Comparison of ENCODE assay signal across 30 cellular contexts in genomic region chr2:177873915-177874314, GRCh38.
A peak's percentile ranks its signal among the peaks of the same experiment; 100 is the strongest.
DNase-seq lines count a peak whose midpoint lies in the region; ATAC-seq, FAIRE-seq and TF ChIP-seq lines count a peak whose summit lies in the region.
"Had no signal": no experiment of that assay in that cellular context is flagged by ENCODE, and none has a peak within 500 bp of the region (broad histone marks: within the 10 kb centered on the region; RNA-seq: fewer than 3 reads in every experiment).

No MANE protein-coding gene starts in this region.

- H3K4me1 ChIP-seq in HepG2 (ENCODE audit: insufficient read depth, low read length) = peaks cover 9% of the 10 kb centered on the region
- peaks cover 0 to 50% (median 9%) of the 10 kb centered on the region in 4 donors for H3K4me1 ChIP-seq in right lobe of liver
- H3K4me1 ChIP-seq in subcutaneous abdominal adipose tissue (ENCODE audit: control insufficient read depth in 5 of 5, insufficient read depth in 5 of 5, low read length in 5 of 5) = peaks cover 0 to 23% (median 0%) of the 10 kb centered on the region in 5 donors
- no peaks in the 10 kb centered on the region for H3K4me1 ChIP-seq in gastroesophageal sphincter
- no peaks in the 10 kb centered on the region for H3K4me1 ChIP-seq in endodermal cell (ENCODE audit: control insufficient read depth, insufficient read depth, low read length)
- H3K4me1 ChIP-seq: BE2C, BLaER1 had no signal

- H3K9me3 Mint-ChIP-seq in endodermal cell = no peaks in the 10 kb centered on the region
- H3K9me3 Mint-ChIP-seq: CD4-positive, CD25-positive, alpha-beta regulatory T cell; CD8-positive, alpha-beta memory T cell had no signal

- FAIRE-seq in HepG2 (lab: Jason Lieb, UNC) = no peak
- FAIRE-seq: A204.1, GM12878, GM12892, GM18507, GM19239 had no signal

- H3K9me3 ChIP-seq in HepG2 (ENCODE audit: low read length) (no peaks in the 10 kb centered on the region), right lobe of liver (no peaks in the 10 kb centered on the region), subcutaneous abdominal adipose tissue (ENCODE audit: control insufficient read depth in 5 of 5, low read length in 5 of 5) (no peaks in the 10 kb centered on the region), gastroesophageal sphincter (no peaks in the 10 kb centered on the region), endodermal cell (ENCODE audit: control insufficient read depth, low read length) (no peaks in the 10 kb centered on the region)
- H3K9me3 ChIP-seq: BE2C, BLaER1 had no signal

- H3K36me3 Mint-ChIP-seq in endodermal cell (ENCODE audit: low read depth) = no peaks in the 10 kb centered on the region
- H3K36me3 Mint-ChIP-seq: CD14-positive monocyte; CD4-positive, alpha-beta memory T cell; CD4-positive, CD25-positive, alpha-beta regulatory T cell; CD8-positive, alpha-beta memory T cell had no signal

- CTCF ChIA-PET in HepG2 (lab: Yijun Ruan, JAX; ENCODE audit: low intra/inter-chr PET ratio, low total read pairs) = no interaction called here

- in situ Hi-C loops in HepG2 (cut with HindIII; ENCODE audit: extremely low pct_ligation_motif_present, low pct_unique_long_range_greater_than_20kb) = no loop called here

- TF ChIP-seq POLR2A in HepG2 (IDR thresholded peaks at IDR 0.05; ENCODE audit: insufficient read depth in 1 of 2, low read depth in 2 of 2, low read length in 2 of 2) (no peak), right lobe of liver (IDR thresholded peaks at IDR 0.05) (peak; percentile 29), gastroesophageal sphincter (IDR thresholded peaks at IDR 0.05) (no peak)

- DNase-seq in left colon (no peak), HepG2 (ENCODE audit: low spot score) (peak; percentile 34), right lobe of liver (no peak), substantia nigra (lab: John Stamatoyannopoulos, UW) (no peak), NCI-H345 (lab: John Stamatoyannopoulos, UW) (no peak), endodermal cell (no peak)
- DNase-seq: 8988T; ACHN; BE2C; C1 segment of cervical spinal cord; CD4-positive, alpha-beta memory T cell; CD4-positive, CD25-positive, alpha-beta regulatory T cell; CD8-positive, alpha-beta memory T cell; COR-L47; DMS 273 treated with DMSO at 0.1 percent for 48 hours; DMS153; DMS53; DMS79; DND-41; EL; GDM1 had no signal

- H3K4me1 Mint-ChIP-seq in endodermal cell = peaks cover 9% of the 10 kb centered on the region
- H3K4me1 Mint-ChIP-seq: CD14-positive monocyte; CD4-positive, alpha-beta memory T cell; CD4-positive, CD25-positive, alpha-beta regulatory T cell; CD8-positive, alpha-beta memory T cell had no signal

- TF ChIP-seq CTCF in HepG2 (CRISPR knock-in tag; IDR thresholded peaks at IDR 0.05) (no peak), right lobe of liver (IDR thresholded peaks at IDR 0.05) (no peak), gastroesophageal sphincter (IDR thresholded peaks at IDR 0.05) (no peak), endodermal cell (conservative IDR thresholded peaks at IDR 0.05) (no peak)

- TF ChIP-seq RAD21 in HepG2 (CRISPR knock-in tag; IDR thresholded peaks at IDR 0.05) = no peak

- H3K4me3 Mint-ChIP-seq in endodermal cell = no peak overlapping the region
- H3K4me3 Mint-ChIP-seq: CD14-positive monocyte; CD4-positive, alpha-beta memory T cell; CD4-positive, CD25-positive, alpha-beta regulatory T cell; CD8-positive, alpha-beta memory T cell had no signal

- no peak overlapping the region for H2AFZ ChIP-seq in HepG2 (ENCODE audit: low read length)

- intact Hi-C loops in left colon (cut with DNase I, micrococcal nuclease) (no loop called here), HepG2 (cut with micrococcal nuclease; ENCODE audit: unreplicated experiment) (no loop called here), right lobe of liver (cut with DNase I) (no loop called here)

- ATAC-seq in left colon (peak; percentile 80), HepG2 (no peak; the same call in 2 of the 3 replicates), right lobe of liver (peak; percentile 85 to 92 (median 89)), gastroesophageal sphincter (no peak)
- ATAC-seq: GM12878 had no signal

- H3K27me3 ChIP-seq in HepG2 (ENCODE audit: control insufficient read depth in 1 of 2, insufficient read depth in 2 of 2, low read length in 2 of 2) (no peaks in the 10 kb centered on the region), right lobe of liver (no peaks in the 10 kb centered on the region), subcutaneous abdominal adipose tissue (ENCODE audit: control insufficient read depth in 5 of 5, insufficient read depth in 4 of 5, low read length in 5 of 5) (no peaks in the 10 kb centered on the region), gastroesophageal sphincter (no peaks in the 10 kb centered on the region), endodermal cell (ENCODE audit: control insufficient read depth, insufficient read depth, low read length, poor library complexity, severe bottlenecking) (no peaks in the 10 kb centered on the region)
- H3K27me3 ChIP-seq: BE2C, BLaER1 had no signal

- no peak overlapping the region for H3K9ac ChIP-seq in HepG2 (ENCODE audit: insufficient read depth, low read depth, low read length)
- no peak overlapping the region for H3K9ac ChIP-seq in subcutaneous abdominal adipose tissue (ENCODE audit: low read length in 5 of 5)
- no peak overlapping the region for H3K9ac ChIP-seq in endodermal cell (ENCODE audit: extremely low read depth, low read length, poor library complexity, severe bottlenecking)
- H3K9ac ChIP-seq: BLaER1 had no signal

- no TSS peak for BruUV-seq in HepG2 (replicated peaks; lab: Mats Ljungman, UMichigan)

- no peak overlapping the region for H3K27ac ChIP-seq in HepG2 (ENCODE audit: extremely low read length, insufficient read depth, low read length)
- H3K27ac ChIP-seq in right lobe of liver = peak overlapping the region in 2 of 3 donors; percentile 78 to 81
- peak overlapping the region; percentile 6 for H3K27ac ChIP-seq in subcutaneous abdominal adipose tissue (ENCODE audit: low read depth, low read length)
- H3K27ac ChIP-seq in substantia nigra (ENCODE audit: low read depth, low read length, poor library complexity, severe bottlenecking) = no peak overlapping the region
- H3K27ac ChIP-seq in gastroesophageal sphincter = no peak overlapping the region
- no peak overlapping the region for H3K27ac ChIP-seq in endodermal cell (ENCODE audit: low read depth, low read length)
- H3K27ac ChIP-seq: BLaER1 had no signal

- H4K20me1 ChIP-seq in HepG2 (ENCODE audit: insufficient read depth, low read length) = no peaks in the 10 kb centered on the region
- H4K20me1 ChIP-seq: BLaER1 had no signal

- TF ChIP-seq EP300 in HepG2 (IDR thresholded peaks at IDR 0.05; ENCODE audit: low read depth in 2 of 2, low read length in 2 of 2) (no peak), HepG2 (CRISPR knock-in tag; IDR thresholded peaks at IDR 0.05; ENCODE audit: borderline replicate concordance) (no peak), gastroesophageal sphincter (IDR thresholded peaks at IDR 0.05) (no peak)

- H3K36me3 ChIP-seq in HepG2 (replicated peaks in 1 of 2; ENCODE audit: control insufficient read depth in 1 of 2, insufficient read depth in 2 of 2, low read length in 2 of 2) (no peaks in the 10 kb centered on the region), right lobe of liver (no peaks in the 10 kb centered on the region), subcutaneous abdominal adipose tissue (ENCODE audit: control insufficient read depth in 5 of 5, insufficient read depth in 5 of 5, low read length in 5 of 5) (no peaks in the 10 kb centered on the region), gastroesophageal sphincter (no peaks in the 10 kb centered on the region), endodermal cell (ENCODE audit: control insufficient read depth, insufficient read depth, low read length) (no peaks in the 10 kb centered on the region)
- H3K36me3 ChIP-seq: BE2C, BLaER1 had no signal

- H3K4me2 ChIP-seq in HepG2 (ENCODE audit: low read depth, low read length) = no peak overlapping the region
- H3K4me2 ChIP-seq: BLaER1 had no signal

- H3K4me3 ChIP-seq in HepG2 (replicated peaks in 1 of 3; ENCODE audit: insufficient read depth in 1 of 3, low read depth in 2 of 3, low read length in 3 of 3) = no peak overlapping the region
- H3K4me3 ChIP-seq in right lobe of liver = no peak overlapping the region
- H3K4me3 ChIP-seq in subcutaneous abdominal adipose tissue (ENCODE audit: low read depth in 1 of 5, low read length in 5 of 5) = no peak overlapping the region
- H3K4me3 ChIP-seq in gastroesophageal sphincter = no peak overlapping the region
- H3K4me3 ChIP-seq in endodermal cell (ENCODE audit: low read length) = no peak overlapping the region
- H3K4me3 ChIP-seq: BLaER1, GM12878 had no signal

- no peaks in the 10 kb centered on the region for H3K79me2 ChIP-seq in HepG2 (ENCODE audit: insufficient read depth, low read length)

- 0% methylated on average over 1 of the region's 1 CpG for WGBS in HepG2 (ENCODE audit: low lambda C conversion rate)
- WGBS in right lobe of liver (ENCODE audit: insufficient coverage, low coverage, low lambda C conversion rate, missing lambda C conversion rate) = 31% methylated on average over 1 of the region's 1 CpG
- 69 to 78% methylated on average over 1 of the region's 1 CpG for WGBS in gastroesophageal sphincter (ENCODE audit: low coverage in 1 of 2), 2 donors
- 100% methylated on average over 1 of the region's 1 CpG for WGBS in endodermal cell (ENCODE audit: insufficient coverage in 1 of 2, insufficient read length in 1 of 2), 2 experiments

- peaks cover 4% of the 10 kb centered on the region for H3K27me3 Mint-ChIP-seq in endodermal cell (ENCODE audit: insufficient read depth)
- H3K27me3 Mint-ChIP-seq: CD4-positive, CD25-positive, alpha-beta regulatory T cell had no signal

- POLR2A ChIA-PET in HepG2 (lab: Yijun Ruan, JAX) = no interaction called here

- no peak overlapping the region for H3K27ac Mint-ChIP-seq in endodermal cell
- H3K27ac Mint-ChIP-seq: CD14-positive monocyte; CD4-positive, alpha-beta memory T cell; CD4-positive, CD25-positive, alpha-beta regulatory T cell; CD8-positive, alpha-beta memory T cell had no signal

TF ChIP-seq in HepG2, 621 proteins besides CTCF, POLR2A, EP300 and RAD21 (continues in another document):
- TF ChIP-seq FOXP1 (IDR thresholded peaks at IDR 0.05) = no peak
- TF ChIP-seq FOXP1 (CRISPR knock-in tag; IDR thresholded peaks at IDR 0.05) = no peak
- TF ChIP-seq SMC3 (IDR thresholded peaks at IDR 0.05; ENCODE audit: low read length) = no peak
- 0 out of 2 replicates have a peak, but pooled peaks have one; percentile 29 for TF ChIP-seq RXRB (CRISPR knock-in tag; IDR thresholded peaks at IDR 0.05; ENCODE audit: borderline replicate concordance)
- no peak for TF ChIP-seq HES4 (CRISPR knock-in tag; IDR thresholded peaks at IDR 0.05; ENCODE audit: borderline replicate concordance)
- no peak for TF ChIP-seq MTA3 (CRISPR knock-in tag; IDR thresholded peaks at IDR 0.05)
- no peak for TF ChIP-seq ASH2L (IDR thresholded peaks at IDR 0.05; ENCODE audit: insufficient read length, low read depth, low read length)
- peak; percentile 28; the same call in 1 of the 2 replicates for TF ChIP-seq NCOA2 (CRISPR knock-in tag; IDR thresholded peaks at IDR 0.05)
- no peak for TF ChIP-seq KDM3A (CRISPR knock-in tag; IDR thresholded peaks at IDR 0.05; ENCODE audit: low read depth)

Comparison
In these comparisons a context has a peak if more than half of its experiments do, and no peak if none do; other contexts are left out.
1. ATAC-seq: peak in left colon (single experiment) and right lobe of liver (4 of 4); none in HepG2 (single experiment) and gastroesophageal sphincter (single experiment).
2. H3K27ac ChIP-seq: peak in right lobe of liver (2 of 3) and subcutaneous abdominal adipose tissue (single experiment); none in HepG2 (single experiment), substantia nigra (single experiment), gastroesophageal sphincter (0 of 4) and endodermal cell (single experiment).